ENCODE assay signal across 8 cellular contexts in the genomic region with DNA sequence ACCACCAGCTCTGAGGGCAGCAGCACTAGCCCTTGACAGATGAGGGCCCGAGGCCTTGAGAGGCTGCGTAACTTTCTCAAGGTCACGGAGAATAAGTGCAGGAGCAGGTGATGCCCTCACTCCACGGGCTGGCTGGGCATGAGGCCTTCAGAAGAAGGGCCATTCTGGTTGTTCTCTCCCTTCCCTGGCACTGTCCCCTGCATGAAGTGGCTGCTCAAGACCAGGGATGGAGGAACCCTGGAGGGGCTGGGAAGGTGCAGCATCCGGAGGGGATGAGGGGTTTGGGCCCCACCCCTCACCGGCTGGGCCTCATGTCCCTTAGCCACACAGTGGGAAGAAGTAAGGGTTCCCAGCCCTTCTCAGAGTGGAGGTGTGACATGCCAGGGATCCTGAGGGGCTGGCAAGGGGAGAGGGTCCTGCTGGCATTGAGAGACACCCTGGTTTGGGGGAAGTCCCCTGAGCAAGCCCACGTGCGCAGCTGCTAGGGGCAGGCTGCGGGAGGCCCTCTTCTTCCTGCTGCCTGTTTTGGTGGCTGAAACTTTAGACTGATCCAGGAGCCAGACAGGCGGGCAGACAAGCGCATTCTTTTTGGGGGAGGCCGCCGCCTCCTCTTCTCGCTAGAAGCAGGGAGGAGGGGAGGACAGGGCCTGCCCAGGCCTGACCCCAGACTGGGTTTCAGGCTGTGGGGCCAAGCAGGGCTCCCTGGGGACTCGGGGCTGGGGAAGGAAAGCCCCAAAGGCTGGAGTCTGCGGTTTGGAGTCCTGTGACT.
DNase-seq lines count a peak whose midpoint lies in the region; ATAC-seq and TF ChIP-seq lines count a peak whose summit lies in the region.

No MANE protein-coding gene starts in this region.

- no peak overlapping the region for H3K4me3 Mint-ChIP-seq in brain

- peak; percentile 62 for ATAC-seq in GM21423 (IDR thresholded peaks at IDR 0.05; ENCODE audit: unreplicated experiment)

- no peaks in the 10 kb centered on the region for H3K9me3 ChIP-seq in HUES6 (ENCODE audit: control insufficient read depth, insufficient read depth, low read depth, low read length)
- H3K9me3 ChIP-seq in uterus = no peaks in the 10 kb centered on the region

- H3K4me1 Mint-ChIP-seq in brain = peaks cover 38% of the 10 kb centered on the region

- H3K27ac ChIP-seq in HUES6 (ENCODE audit: low read depth, low read length) = 0 out of 2 replicates have a peak overlapping the region, but pooled peaks have one; percentile 38
- H3K27ac ChIP-seq in uterus = peak overlapping the region; percentile 70 to 75

- peaks cover 14% of the 10 kb centered on the region for H3K36me3 ChIP-seq in HUES6 (ENCODE audit: control insufficient read depth, insufficient read depth, low read length)
- no peaks in the 10 kb centered on the region for H3K36me3 ChIP-seq in uterus

- no peak for TF ChIP-seq POLR2A in uterus (IDR thresholded peaks at IDR 0.05)

- no peaks in the 10 kb centered on the region for H3K9me3 Mint-ChIP-seq in brain

- peak overlapping the region in 3 of 5 experiments; percentile 48 to 86 (median 78) for H3K27ac Mint-ChIP-seq in brain

- intact Hi-C loops in uterus (cut with DNase I; ENCODE audit: low total_unique reads) = no loop called here

- peaks cover 4% of the 10 kb centered on the region for H3K4me1 ChIP-seq in HUES6 (ENCODE audit: control insufficient read depth, insufficient read depth, low read length)
- peaks cover 6 to 24% of the 10 kb centered on the region in 2 donors for H3K4me1 ChIP-seq in uterus

- H3K4me3 ChIP-seq in HUES6 (ENCODE audit: low read depth, low read length) (no peak overlapping the region), uterus (no peak overlapping the region)

- H3K9ac ChIP-seq in HUES6 (ENCODE audit: low read length) = no peak overlapping the region

- H3K36me3 Mint-ChIP-seq in brain = peaks cover 10% of the 10 kb centered on the region

- H3K27me3 ChIP-seq in HUES6 (ENCODE audit: control insufficient read depth, insufficient read depth, low read length) = no peaks in the 10 kb centered on the region
- H3K27me3 ChIP-seq in uterus = no peaks in the 10 kb centered on the region

- TF ChIP-seq CTCF in brain (conservative IDR thresholded peaks at IDR 0.05) (no peak), uterus (IDR thresholded peaks at IDR 0.05) (no peak)

- H3K27me3 Mint-ChIP-seq in brain = no peaks in the 10 kb centered on the region

- DNase-seq in EH (ENCODE audit: low read depth) (peak; percentile 80), midbrain (lab: John Stamatoyannopoulos, UW) (peak; percentile 50), uterus (peak; percentile 41 to 68), NCI-H1092 (lab: John Stamatoyannopoulos, UW) (no peak)
- DNase-seq in activated naive CD4-positive, alpha-beta T cell treated with Interleukin-2 at 50 U/mL for 16 hours = no peak

Comparison
In these comparisons a context has a peak if more than half of its experiments do, and no peak if none do; other contexts are left out.
1. DNase-seq: peak in EH (single experiment), midbrain (single experiment) and uterus (2 of 2); none in NCI-H1092 (single experiment) and activated naive CD4-positive, alpha-beta T cell treated with Interleukin-2 at 50 U/mL for 16 hours (single experiment).